9 cellular contexts compared by ENCODE assay signal in genomic region chr5:140591747-140592372, GRCh38. TPM values are rescaled to one million over a fixed set of nuclear protein-coding genes. Genes with fewer than 3 reads are reported as not detected.
DNase-seq lines count a peak whose midpoint lies in the region; ATAC-seq, FAIRE-seq and TF ChIP-seq lines count a peak whose summit lies in the region.
"Had no signal": no experiment of that assay in that cellular context is flagged by ENCODE, and none has a peak within 500 bp of the region (broad histone marks: within the 10 kb centered on the region; RNA-seq: fewer than 3 reads in every experiment).

No MANE protein-coding gene starts in this region.

- H3K36me3 ChIP-seq in SK-N-SH (replicated peaks in 1 of 2; ENCODE audit: control insufficient read depth in 1 of 2, insufficient read depth in 2 of 2, low read length in 1 of 2) (no peaks in the 10 kb centered on the region), lower lobe of right lung (no peaks in the 10 kb centered on the region)

- H3K4me3 ChIP-seq in SK-N-SH (ENCODE audit: low read depth in 2 of 2, low read length in 1 of 2) (no peak overlapping the region), lower lobe of right lung (no peak overlapping the region)

- H3K27me3 ChIP-seq in SK-N-SH (ENCODE audit: insufficient read depth) (no peaks in the 10 kb centered on the region), lower lobe of right lung (ENCODE audit: low read depth) (no peaks in the 10 kb centered on the region)

- H3K9ac ChIP-seq in SK-N-SH = no peak overlapping the region

- no peaks in the 10 kb centered on the region for H3K9me2 ChIP-seq in SK-N-SH

- POLR2A ChIA-PET in SK-N-SH (lab: Yijun Ruan, JAX) = no interaction called here

- peak overlapping the region; percentile 10; the same call in 1 of the 2 replicates for H2AFZ ChIP-seq in SK-N-SH (ENCODE audit: low read depth)

- intact Hi-C loops in lower lobe of right lung (cut with DNase I) = no loop called here

- no peaks in the 10 kb centered on the region for H4K20me1 ChIP-seq in SK-N-SH (ENCODE audit: insufficient read depth)

- CTCF ChIA-PET in SK-N-SH (lab: Yijun Ruan, JAX) = no interaction called here

- H3F3A ChIP-seq in SK-N-SH (replicated peaks; ENCODE audit: insufficient read depth) = no peaks in the 10 kb centered on the region

- H3K9me3 ChIP-seq in SK-N-SH = no peaks in the 10 kb centered on the region
- H3K9me3 ChIP-seq in lower lobe of right lung = no peaks in the 10 kb centered on the region

- ATAC-seq in lower lobe of right lung (peak in 1 of 2 donors; percentile 34), HG02852 (IDR thresholded peaks at IDR 0.05; ENCODE audit: unreplicated experiment) (no peak)

- TF ChIP-seq EP300 in SK-N-SH (IDR thresholded peaks at IDR 0.05; ENCODE audit: borderline replicate concordance in 1 of 2, low read depth in 1 of 2, low read length in 1 of 2) = no peak

- FAIRE-seq in H54 (lab: Jason Lieb, UNC) = no peak
- FAIRE-seq in GM12892 (lab: Jason Lieb, UNC) = no peak
- FAIRE-seq: D721Med had no signal

- H3K79me2 ChIP-seq in SK-N-SH (ENCODE audit: insufficient read depth) = no peaks in the 10 kb centered on the region

- 49% methylated on average over 5 of the region's 5 CpGs for WGBS in SK-N-SH (ENCODE audit: low lambda C conversion rate)

- TF ChIP-seq RAD21 in SK-N-SH (IDR thresholded peaks at IDR 0.05; ENCODE audit: low read length) = no peak

- TF ChIP-seq POLR2A in H54 (IDR thresholded peaks at IDR 0.05; ENCODE audit: low read depth, low read length) = no peak
- no peak for TF ChIP-seq POLR2A in GM12892 (IDR thresholded peaks at IDR 0.05; ENCODE audit: low read depth, low read length)

- TF ChIP-seq CTCF in SK-N-SH (IDR thresholded peaks at IDR 0.05) (no peak), lower lobe of right lung (IDR thresholded peaks at IDR 0.05) (no peak)

- H3K4me2 ChIP-seq in SK-N-SH = no peak overlapping the region

- peaks cover 0 to 3% of the 10 kb centered on the region in 2 experiments; a peak in 1 of 4 replicates for H3K4me1 ChIP-seq in SK-N-SH (ENCODE audit: control insufficient read depth in 1 of 2, insufficient read depth in 2 of 2, low read depth in 1 of 2, low read length in 1 of 2)
- peaks cover 51% of the 10 kb centered on the region for H3K4me1 ChIP-seq in lower lobe of right lung

- DNase-seq in H54 (ENCODE audit: insufficient read length, low spot score) = peak; percentile 59
- no peak for DNase-seq in SK-N-SH
- DNase-seq in lower lobe of right lung = no peak
- no peak for DNase-seq in SK-N-DZ (ENCODE audit: low spot score)
- no peak for DNase-seq in GM12892 (ENCODE audit: insufficient read length)
- DNase-seq: activated effector memory CD4-positive, alpha-beta T cell treated with Interleukin-2 at 50 U/mL for 16 hours; left cardiac atrium had no signal

- H3K27ac ChIP-seq in SK-N-SH (ENCODE audit: low read depth in 2 of 2, low read length in 1 of 2) (no peak overlapping the region), lower lobe of right lung (peak overlapping the region; percentile 18)

TF ChIP-seq in SK-N-SH, 30 proteins besides CTCF, POLR2A, EP300 and RAD21:
- 0 out of 2 replicates have a peak, but pooled peaks have one; percentile 7 for TF ChIP-seq PBX3 (IDR thresholded peaks at IDR 0.05)
- TF ChIP-seq MEF2A (IDR thresholded peaks at IDR 0.05; ENCODE audit: borderline replicate concordance, low read depth) = no peak
- no peak for TF ChIP-seq CHD2 (IDR thresholded peaks at IDR 0.05; ENCODE audit: low read length, partially characterized antibody)
- no peak for TF ChIP-seq YY1 (IDR thresholded peaks at IDR 0.05; ENCODE audit: low read depth)
- no peak for TF ChIP-seq TCF12 (IDR thresholded peaks at IDR 0.05)
- TF ChIP-seq ELF1 (IDR thresholded peaks at IDR 0.05) = no peak

RNA-seq across cellular contexts. Expression of gene SLC35A4, which starts 27.2 kb away (rescaled TPM):
- 56.2 and 74.9 TPM in 2 replicates for polyA plus RNA-seq in SK-N-SH (2012; rRNA removed)
- 39.3 and 58.7 TPM in 2 replicates for polyA plus RNA-seq in SK-N-SH (2012; cell fraction: cytosol; rRNA removed)
- polyA plus RNA-seq in SK-N-SH (2012; cell fraction: nucleus; rRNA removed) = 54.5 and 59.4 TPM in 2 replicates
- total RNA-seq in lower lobe of right lung = 71.8 TPM
- polyA plus RNA-seq in SK-N-DZ (2014; cell fraction: cytosol; rRNA removed) = 51.7 and 60.8 TPM in 2 replicates
- 10.4 and 28.0 TPM in 2 replicates for polyA plus RNA-seq in SK-N-DZ (2014; cell fraction: nucleus; rRNA removed)
- 76.3 TPM for polyA plus RNA-seq in GM12892 (2012; ENCODE audit: missing spikeins)

RNA-seq across cellular contexts. Expression of gene APBB3, which starts 27.5 kb away (rescaled TPM):
- 36.0 and 54.5 TPM in 2 replicates for polyA plus RNA-seq in SK-N-SH (2012; rRNA removed)
- polyA plus RNA-seq in SK-N-SH (2012; cell fraction: cytosol; rRNA removed) = 8.4 and 11.9 TPM in 2 replicates
- polyA plus RNA-seq in SK-N-SH (2012; cell fraction: nucleus; rRNA removed) = 264 and 329 TPM in 2 replicates
- 25.1 TPM for total RNA-seq in lower lobe of right lung
- polyA plus RNA-seq in SK-N-DZ (2014; cell fraction: cytosol; rRNA removed) = 28.2 and 32.4 TPM in 2 replicates
- 209 and 239 TPM in 2 replicates for polyA plus RNA-seq in SK-N-DZ (2014; cell fraction: nucleus; rRNA removed)
- polyA plus RNA-seq in GM12892 (2012; ENCODE audit: missing spikeins) = 25.9 TPM

RNA-seq across cellular contexts. Expression of gene SRA1, which starts 34.6 kb away (rescaled TPM):
- 35.9 and 37.8 TPM in 2 replicates for polyA plus RNA-seq in SK-N-SH (2012; rRNA removed)
- 36.1 and 37.2 TPM in 2 replicates for polyA plus RNA-seq in SK-N-SH (2012; cell fraction: cytosol; rRNA removed)
- 52.5 and 70.9 TPM in 2 replicates for polyA plus RNA-seq in SK-N-SH (2012; cell fraction: nucleus; rRNA removed)
- 21.4 TPM for total RNA-seq in lower lobe of right lung
- polyA plus RNA-seq in SK-N-DZ (2014; cell fraction: cytosol; rRNA removed) = 19.3 and 22.7 TPM in 2 replicates
- 34.9 and 45.3 TPM in 2 replicates for polyA plus RNA-seq in SK-N-DZ (2014; cell fraction: nucleus; rRNA removed)
- polyA plus RNA-seq in GM12892 (2012; ENCODE audit: missing spikeins) = 38.1 TPM

RNA-seq across cellular contexts. Expression of gene CD14, which starts 41.1 kb away (rescaled TPM):
- 0.12 and 0.19 TPM in 2 replicates for polyA plus RNA-seq in SK-N-SH (2012; rRNA removed)
- 0.09 and 0.12 TPM in 2 replicates for polyA plus RNA-seq in SK-N-SH (2012; cell fraction: cytosol; rRNA removed)
- polyA plus RNA-seq in SK-N-SH (2012; cell fraction: nucleus; rRNA removed) = 0.60 and 1.2 TPM in 2 replicates
- 165 TPM for total RNA-seq in lower lobe of right lung
- 0.56 and 0.64 TPM in 2 replicates for polyA plus RNA-seq in SK-N-DZ (2014; cell fraction: cytosol; rRNA removed)
- polyA plus RNA-seq in SK-N-DZ (2014; cell fraction: nucleus; rRNA removed) = 0.73 and 0.74 TPM in 2 replicates
- polyA plus RNA-seq in GM12892 (2012; ENCODE audit: missing spikeins) = 0.17 TPM

RNA-seq across cellular contexts. Expression of gene EIF4EBP3, which starts 44.4 kb away (rescaled TPM):
- 1.1 and 1.2 TPM in 2 replicates for polyA plus RNA-seq in SK-N-SH (2012; rRNA removed)
- 0.63 and 0.79 TPM in 2 replicates for polyA plus RNA-seq in SK-N-SH (2012; cell fraction: cytosol; rRNA removed)
- polyA plus RNA-seq in SK-N-SH (2012; cell fraction: nucleus; rRNA removed) = 3.4 and 3.6 TPM in 2 replicates
- total RNA-seq in lower lobe of right lung = 19.3 TPM
- polyA plus RNA-seq in SK-N-DZ (2014; cell fraction: cytosol; rRNA removed) = 0.36 TPM in 1 of 2 replicates, not detected in the other
- 4.7 and 5.8 TPM in 2 replicates for polyA plus RNA-seq in SK-N-DZ (2014; cell fraction: nucleus; rRNA removed)
- 7.2 TPM for polyA plus RNA-seq in GM12892 (2012; ENCODE audit: missing spikeins)
